In genomic region chr17:81519284-81520020, GRCh38 we compare ENCODE assay signal across 1 cellular context.
TF ChIP-seq lines count a peak whose summit lies in the region.

No MANE protein-coding gene starts in this region.

TF ChIP-seq in HepG2, 621 proteins besides CTCF, POLR2A, EP300 and RAD21 (continued from another document and continues in another):
- TF ChIP-seq AKNA (CRISPR knock-in tag; IDR thresholded peaks at IDR 0.05; ENCODE audit: borderline replicate concordance): no peak
- no peak for TF ChIP-seq IRF2 (CRISPR knock-in tag; IDR thresholded peaks at IDR 0.05)
- TF ChIP-seq HNF1B (CRISPR knock-in tag; IDR thresholded peaks at IDR 0.05): 0 out of 2 replicates have a peak, but pooled peaks have one; percentile 46
- no peak for TF ChIP-seq CCDC6 (CRISPR knock-in tag; IDR thresholded peaks at IDR 0.05)
- TF ChIP-seq FOXC1 (CRISPR knock-in tag; IDR thresholded peaks at IDR 0.05; ENCODE audit: borderline replicate concordance): 0 out of 2 replicates have a peak, but pooled peaks have one; percentile 19
- TF ChIP-seq ZNF83 (CRISPR knock-in tag; IDR thresholded peaks at IDR 0.05; ENCODE audit: borderline replicate concordance): no peak
- TF ChIP-seq ZNF180 (CRISPR knock-in tag; IDR thresholded peaks at IDR 0.05; ENCODE audit: borderline replicate concordance, low read depth): no peak
- no peak for TF ChIP-seq CBX2 (IDR thresholded peaks at IDR 0.05; ENCODE audit: low read depth, low read length)
- no peak for TF ChIP-seq CBX2 (CRISPR knock-in tag; IDR thresholded peaks at IDR 0.05; ENCODE audit: low read depth)
- 0 out of 2 replicates have a peak, but pooled peaks have one; percentile 57 for TF ChIP-seq ZNF589 (CRISPR knock-in tag; conservative IDR thresholded peaks at IDR 0.05)
- no peak for TF ChIP-seq XBP1 (CRISPR knock-in tag; IDR thresholded peaks at IDR 0.05)
- no peak for TF ChIP-seq ATM (IDR thresholded peaks at IDR 0.05; ENCODE audit: borderline replicate concordance)
- no peak for TF ChIP-seq EZH2 (conservative IDR thresholded peaks at IDR 0.05; ENCODE audit: low read depth, low read length)
- peak; percentile 24; the same call in 1 of the 2 replicates for TF ChIP-seq ZFP91 (CRISPR knock-in tag; IDR thresholded peaks at IDR 0.05; ENCODE audit: borderline replicate concordance)
- no peak for TF ChIP-seq ZNF143 (CRISPR knock-in tag; IDR thresholded peaks at IDR 0.05)
- TF ChIP-seq ZNF232 (CRISPR knock-in tag; IDR thresholded peaks at IDR 0.05; ENCODE audit: borderline replicate concordance): no peak
- TF ChIP-seq HINFP (CRISPR knock-in tag; IDR thresholded peaks at IDR 0.05; ENCODE audit: low read depth): 0 out of 2 replicates have a peak, but pooled peaks have one; percentile 55
- TF ChIP-seq MIER3 (CRISPR knock-in tag; IDR thresholded peaks at IDR 0.05; ENCODE audit: borderline replicate concordance): no peak
- no peak for TF ChIP-seq FOXP4 (CRISPR knock-in tag; IDR thresholded peaks at IDR 0.05)
- no peak for TF ChIP-seq ATF4 (CRISPR knock-in tag; IDR thresholded peaks at IDR 0.05)
- TF ChIP-seq NCOA5 (CRISPR knock-in tag; IDR thresholded peaks at IDR 0.05): no peak
- TF ChIP-seq NPAS2 (CRISPR knock-in tag; IDR thresholded peaks at IDR 0.05; ENCODE audit: borderline replicate concordance): no peak
- TF ChIP-seq SOX13 (IDR thresholded peaks at IDR 0.05): no peak
- no peak for TF ChIP-seq SOX13 (CRISPR knock-in tag; conservative IDR thresholded peaks at IDR 0.05 in 1 of 2, IDR thresholded peaks at IDR 0.05 in 1 of 2)
- no peak for TF ChIP-seq ZNF225 (CRISPR knock-in tag; IDR thresholded peaks at IDR 0.05)
- TF ChIP-seq NONO (IDR thresholded peaks at IDR 0.05): no peak
- TF ChIP-seq NONO (CRISPR knock-in tag; conservative IDR thresholded peaks at IDR 0.05): peak; percentile 86
- TF ChIP-seq KDM4B (CRISPR knock-in tag; IDR thresholded peaks at IDR 0.05): no peak
- TF ChIP-seq ZNF121 (CRISPR knock-in tag; IDR thresholded peaks at IDR 0.05): no peak
- peak; percentile 53; the same call in 1 of the 2 replicates for TF ChIP-seq KDM2A (CRISPR knock-in tag; IDR thresholded peaks at IDR 0.05; ENCODE audit: borderline replicate concordance, low read depth)
- no peak for TF ChIP-seq PAX8 (CRISPR knock-in tag; IDR thresholded peaks at IDR 0.05; ENCODE audit: borderline replicate concordance)
- peak; percentile 95 for TF ChIP-seq ZNF276 (CRISPR knock-in tag; IDR thresholded peaks at IDR 0.05; ENCODE audit: low read depth)
- TF ChIP-seq ZNF577 (CRISPR knock-in tag; IDR thresholded peaks at IDR 0.05; ENCODE audit: borderline replicate concordance, low read depth): no peak
- TF ChIP-seq ATF3 (CRISPR knock-in tag; IDR thresholded peaks at IDR 0.05): peak; percentile 74
- no peak for TF ChIP-seq PBX3 (CRISPR knock-in tag; IDR thresholded peaks at IDR 0.05; ENCODE audit: borderline replicate concordance)
- TF ChIP-seq ZNF777 (CRISPR knock-in tag; IDR thresholded peaks at IDR 0.05): peak; percentile 39; the same call in 1 of the 2 replicates
- TF ChIP-seq WIZ (CRISPR knock-in tag; IDR thresholded peaks at IDR 0.05): no peak
- TF ChIP-seq YEATS4 (CRISPR knock-in tag; IDR thresholded peaks at IDR 0.05; ENCODE audit: borderline replicate concordance): no peak
- no peak for TF ChIP-seq LRRFIP1 (CRISPR knock-in tag; conservative IDR thresholded peaks at IDR 0.05)
- no peak for TF ChIP-seq ZNF496 (CRISPR knock-in tag; IDR thresholded peaks at IDR 0.05; ENCODE audit: insufficient replicate concordance)
- TF ChIP-seq ETV5 (CRISPR knock-in tag; IDR thresholded peaks at IDR 0.05; ENCODE audit: borderline replicate concordance): peak; percentile 35; the same call in 1 of the 2 replicates
- TF ChIP-seq ZFX (CRISPR knock-in tag; IDR thresholded peaks at IDR 0.05; ENCODE audit: low read depth): peak; percentile 79
- 0 out of 2 replicates have a peak, but pooled peaks have one; percentile 11 for TF ChIP-seq ZNF563 (CRISPR knock-in tag; IDR thresholded peaks at IDR 0.05)
